In genomic region chr16:67386861-67387455, GRCh38 we compare ENCODE assay signal across 17 cellular contexts. TPM values are rescaled to one million over a fixed set of nuclear protein-coding genes. Genes with fewer than 3 reads are reported as not detected.
DNase-seq lines count a peak whose midpoint lies in the region; ATAC-seq and TF ChIP-seq lines count a peak whose summit lies in the region.
"Had no signal": no experiment of that assay in that cellular context is flagged by ENCODE, and none has a peak within 500 bp of the region (broad histone marks: within the 10 kb centered on the region; RNA-seq: fewer than 3 reads in every experiment).

No MANE protein-coding gene starts in this region.

- H3K79me1 ChIP-seq in neuronal stem cell (ENCODE audit: low read depth, low read length), result peaks cover 5% of the 10 kb centered on the region

- no CpG with 5 or more reads among the region's 5 CpGs for WGBS in neuronal stem cell (ENCODE audit: extremely low coverage in 2 of 2, insufficient read length in 2 of 2, insufficient replicate concordance in 1 of 2), 2 donors

- POLR2A ChIA-PET in WTC11 (lab: Charles Lee), result interaction anchor here (0.6 kb wide), 1 partner anchor 50 kb away, joined by 4 read pairs; no protein-coding TSS in a partner anchor

- H3K4me3 ChIP-seq in neuronal stem cell (ENCODE audit: low read length in 2 of 2) (no peak overlapping the region), brain microvascular endothelial cell (ENCODE audit: low read depth, low read length) (no peak overlapping the region)
- H3K4me3 ChIP-seq: GM12878 had no signal

- no peak overlapping the region for H3K4me3 Mint-ChIP-seq in natural killer cell treated with Interleukin-12 subunit alpha and Interleukin-12 subunit beta and Interleukin-15 and Interleukin-18, amount 100 ng/mL, for 72 hours
- no peak overlapping the region for H3K4me3 Mint-ChIP-seq in natural killer cell
- no peak overlapping the region for H3K4me3 Mint-ChIP-seq in WTC11
- H3K4me3 Mint-ChIP-seq: B cell; CD4-positive, alpha-beta T cell; HFFc6 had no signal

- no peak overlapping the region for H2AFZ ChIP-seq in neuronal stem cell (ENCODE audit: low read length)

- in situ Hi-C loops in brain microvascular endothelial cell (cut with HindIII; ENCODE audit: low pct_ligation_motif_present, low sequenced_read_pairs), result no loop called here

- no peak overlapping the region for H3K4ac ChIP-seq in neuronal stem cell (ENCODE audit: low read length)

- ATAC-seq in natural killer cell treated with Interleukin-12 subunit alpha and Interleukin-12 subunit beta and Interleukin-15 and Interleukin-18, amount 100 ng/mL, for 72 hours, result no peak
- ATAC-seq in natural killer cell (no peak), WTC11 (peak; percentile 35)
- ATAC-seq: GM12878 had no signal

- no peak overlapping the region for H2BK5ac ChIP-seq in neuronal stem cell (ENCODE audit: low read length)

- H3K4me1 ChIP-seq in neuronal stem cell (ENCODE audit: control insufficient read depth in 2 of 2, insufficient read depth in 1 of 2, low read depth in 1 of 2, low read length in 2 of 2), result peaks cover 9 to 17% of the 10 kb centered on the region in 2 donors

- no peak overlapping the region for H3K9ac ChIP-seq in neuronal stem cell (ENCODE audit: low read depth, low read length, poor library complexity)

- H2BK15ac ChIP-seq in neuronal stem cell (ENCODE audit: low read length), result no peak overlapping the region

- H3K9me3 ChIP-seq in neuronal stem cell (replicated peaks in 1 of 2; ENCODE audit: control insufficient read depth in 2 of 2, insufficient read depth in 1 of 2, low read depth in 1 of 2, low read length in 2 of 2), result peaks cover 0 to 2% of the 10 kb centered on the region in 2 donors

- no peak overlapping the region for H2AK5ac ChIP-seq in neuronal stem cell (ENCODE audit: low read depth, low read length)

- H3K27me3 ChIP-seq in neuronal stem cell (ENCODE audit: control insufficient read depth in 3 of 3, insufficient read depth in 3 of 3, low read depth in 1 of 3, low read length in 3 of 3) (peaks cover 0 to 27% (median 2%) of the 10 kb centered on the region in 3 experiments), brain microvascular endothelial cell (replicated peaks) (peaks cover 5% of the 10 kb centered on the region)

- intact Hi-C loops in natural killer cell (cut with micrococcal nuclease), result no loop called here

- no peak overlapping the region for H3K27ac ChIP-seq in neuronal stem cell (replicated peaks; ENCODE audit: low read length)
- no peak overlapping the region for H3K27ac ChIP-seq in brain microvascular endothelial cell

- no peak overlapping the region for H3K27ac Mint-ChIP-seq in natural killer cell treated with Interleukin-12 subunit alpha and Interleukin-12 subunit beta and Interleukin-15 and Interleukin-18, amount 100 ng/mL, for 72 hours
- H3K27ac Mint-ChIP-seq in natural killer cell (no peak overlapping the region), WTC11 (no peak overlapping the region)
- H3K27ac Mint-ChIP-seq: B cell; CD4-positive, alpha-beta T cell; HFFc6 had no signal

- H3K27me3 Mint-ChIP-seq in natural killer cell treated with Interleukin-12 subunit alpha and Interleukin-12 subunit beta and Interleukin-15 and Interleukin-18, amount 100 ng/mL, for 72 hours, result peaks cover 5 to 13% of the 10 kb centered on the region in 2 donors
- H3K27me3 Mint-ChIP-seq in natural killer cell (ENCODE audit: low read depth in 2 of 2), result peaks cover 0 to 13% of the 10 kb centered on the region in 2 donors
- H3K27me3 Mint-ChIP-seq in WTC11 (ENCODE audit: low read depth), result peaks cover 24% of the 10 kb centered on the region

- peak overlapping the region; percentile 3 for H4K91ac ChIP-seq in neuronal stem cell (ENCODE audit: low read depth, low read length, poor library complexity)

- H3K4me1 Mint-ChIP-seq in natural killer cell treated with Interleukin-12 subunit alpha and Interleukin-12 subunit beta and Interleukin-15 and Interleukin-18, amount 100 ng/mL, for 72 hours (ENCODE audit: low read depth in 2 of 2), result peaks cover 0 to 3% of the 10 kb centered on the region in 2 donors
- H3K4me1 Mint-ChIP-seq in natural killer cell (peaks cover 0 to 5% of the 10 kb centered on the region in 2 donors), WTC11 (peaks cover 15% of the 10 kb centered on the region)

- H4K8ac ChIP-seq in neuronal stem cell (ENCODE audit: low read depth, low read length), result no peak overlapping the region

- peak overlapping the region; percentile 16 for H3K18ac ChIP-seq in neuronal stem cell (ENCODE audit: low read length)

- no peak overlapping the region for H3K14ac ChIP-seq in neuronal stem cell (ENCODE audit: low read length)

- H3K4me2 ChIP-seq in neuronal stem cell (ENCODE audit: insufficient read depth, low read length, poor library complexity, severe bottlenecking), result no peak overlapping the region

- H3K36me3 ChIP-seq in neuronal stem cell (replicated peaks in 1 of 2; ENCODE audit: control insufficient read depth in 2 of 2, insufficient read depth in 2 of 2, low read length in 2 of 2), result no peaks in the 10 kb centered on the region
- no peaks in the 10 kb centered on the region for H3K36me3 ChIP-seq in brain microvascular endothelial cell (replicated peaks)

- H3K23ac ChIP-seq in neuronal stem cell (ENCODE audit: low read depth, low read length, poor library complexity), result no peak overlapping the region

- TF ChIP-seq CTCF in natural killer cell (IDR thresholded peaks at IDR 0.05) (no peak), WTC11 (IDR thresholded peaks at IDR 0.05) (no peak), brain microvascular endothelial cell (IDR thresholded peaks at IDR 0.05; ENCODE audit: low read depth, low read length, missing control alignments) (no peak)

- peak; percentile 41 for DNase-seq in natural killer cell treated with Interleukin-12 subunit alpha and Interleukin-12 subunit beta and Interleukin-15 and Interleukin-18, amount 100 ng/mL, for 72 hours (ENCODE audit: low spot score)
- DNase-seq in natural killer cell (no peak), WTC11 (ENCODE audit: low spot score) (no peak), neuronal stem cell (ENCODE audit: low spot score) (no peak), brain microvascular endothelial cell (no peak), HuH-7 (ENCODE audit: low spot score) (no peak), GOT3 (lab: John Stamatoyannopoulos, UW) (no peak)
- DNase-seq: C1 segment of cervical spinal cord; Calu3; CD4-positive, alpha-beta T cell; DMS79; HCEC 1CT; HFFc6 had no signal

- no peaks in the 10 kb centered on the region for H3K9me3 Mint-ChIP-seq in natural killer cell treated with Interleukin-12 subunit alpha and Interleukin-12 subunit beta and Interleukin-15 and Interleukin-18, amount 100 ng/mL, for 72 hours
- H3K9me3 Mint-ChIP-seq in natural killer cell (no peaks in the 10 kb centered on the region), WTC11 (no peaks in the 10 kb centered on the region)
- H3K9me3 Mint-ChIP-seq: CD4-positive, alpha-beta T cell; HFFc6 had no signal

- no peak overlapping the region for H2BK120ac ChIP-seq in neuronal stem cell (ENCODE audit: low read depth, low read length)

- CTCF ChIA-PET in WTC11 (lab: Charles Lee), result interaction anchor here (0.6 to 5.1 kb wide), 8 partner anchors 13 to 122 kb away, joined by 3 to 44 read pairs (median 4); partner anchors contain the start of genes KCTD19 and LRRC36

- no peak overlapping the region for H2BK12ac ChIP-seq in neuronal stem cell (ENCODE audit: low read length)

- no peaks in the 10 kb centered on the region for H3K36me3 Mint-ChIP-seq in natural killer cell treated with Interleukin-12 subunit alpha and Interleukin-12 subunit beta and Interleukin-15 and Interleukin-18, amount 100 ng/mL, for 72 hours
- H3K36me3 Mint-ChIP-seq in natural killer cell (no peaks in the 10 kb centered on the region), WTC11 (no peaks in the 10 kb centered on the region)

TF ChIP-seq in WTC11, 78 proteins besides CTCF, POLR2A, EP300 and RAD21 (continues in another document):
- TF ChIP-seq ZNF425 (CRISPR knock-in tag; conservative IDR thresholded peaks at IDR 0.05), result no peak

RNA-seq across cellular contexts. Expression of gene TPPP3, which starts 6.3 kb away (rescaled TPM):
- total RNA-seq in natural killer cell treated with Interleukin-12 subunit alpha and Interleukin-12 subunit beta and Interleukin-15 and Interleukin-18, amount 100 ng/mL, for 72 hours, result under 1 TPM in 1 of 2 donors, not detected in 1; 0.31 TPM
- total RNA-seq in natural killer cell (1 to 10 TPM in 2 of 3 donors, under 1 TPM in 1; 0.66 to 3.0 (median 1.4) TPM), WTC11 (2021) (0.57 to 0.74 TPM (median 0.64 TPM) in 3 replicates)
- polyA plus RNA-seq in neuronal stem cell (2013, experiment 1 of 2), result 20.8 TPM
- polyA plus RNA-seq in neuronal stem cell (2013, experiment 2 of 2), result 19.8 TPM
- total RNA-seq: B cell; CD4-positive, alpha-beta T cell; GM12878; HT1080 had no signal

RNA-seq across cellular contexts. Expression of gene ZDHHC1, which starts 29.3 kb away (rescaled TPM):
- total RNA-seq in natural killer cell treated with Interleukin-12 subunit alpha and Interleukin-12 subunit beta and Interleukin-15 and Interleukin-18, amount 100 ng/mL, for 72 hours, result 1 to 10 TPM; 1.6 to 2.0 TPM
- 1 to 10 TPM in 2 of 3 donors, under 1 TPM in 1; 0.88 to 2.5 (median 1.8) TPM for total RNA-seq in natural killer cell
- 4.2 to 4.9 TPM (median 4.6 TPM) in 3 replicates for total RNA-seq in WTC11 (2021)
- 4.1 TPM for polyA plus RNA-seq in neuronal stem cell (2013, experiment 1 of 2)
- polyA plus RNA-seq in neuronal stem cell (2013, experiment 2 of 2), result 4.7 TPM

RNA-seq across cellular contexts. Expression of gene HSD11B2, which starts 44.0 kb away (rescaled TPM):
- not detected for total RNA-seq in natural killer cell treated with Interleukin-12 subunit alpha and Interleukin-12 subunit beta and Interleukin-15 and Interleukin-18, amount 100 ng/mL, for 72 hours
- not detected for total RNA-seq in natural killer cell
- total RNA-seq in WTC11 (2021), result 33.4 to 38.3 TPM (median 36.4 TPM) in 3 replicates
- polyA plus RNA-seq in neuronal stem cell (2013, experiment 1 of 2), result 1.1 TPM
- 0.78 TPM for polyA plus RNA-seq in neuronal stem cell (2013, experiment 2 of 2)
- total RNA-seq: B cell; CD4-positive, alpha-beta T cell; G401; HFFc6 had no signal

Comparison
In these comparisons a context has a peak if more than half of its experiments do, and no peak if none do; other contexts are left out.
1. RNA of gene HSD11B2, which starts 44.0 kb away (total RNA-seq): 33.4 to 38.3 TPM in WTC11; not detected in natural killer cell treated with Interleukin-12 subunit alpha and Interleukin-12 subunit beta and Interleukin-15 and Interleukin-18, amount 100 ng/mL, for 72 hours and not detected in natural killer cell; every median in the first group is over 10 times any median in the second.